Comparison of ENCODE assay signal across 11 cellular contexts in the genomic region with DNA sequence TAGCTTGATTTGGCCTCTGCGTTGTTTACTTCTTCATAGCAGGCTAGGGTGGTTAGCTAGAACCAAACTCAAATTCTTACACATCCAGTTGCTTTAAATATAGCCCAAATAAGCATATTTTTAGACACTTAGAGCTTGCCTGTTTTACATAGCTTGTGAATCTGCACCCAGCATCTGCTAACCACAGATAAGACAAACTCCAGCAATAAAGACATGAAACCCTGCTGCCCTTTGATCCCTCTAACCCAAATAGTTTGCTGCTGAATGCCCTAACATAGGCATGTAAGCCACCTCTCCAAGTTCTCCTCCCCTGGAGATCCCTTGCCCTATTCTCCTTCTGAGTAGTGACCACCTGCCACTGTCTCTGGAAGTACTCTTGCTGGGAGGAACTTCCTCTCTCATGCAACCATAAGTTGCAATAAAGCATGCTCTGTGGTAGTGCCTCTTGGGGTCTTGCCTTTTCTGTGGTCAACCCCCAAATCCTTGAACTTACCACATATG.
DNase-seq lines count a peak whose midpoint lies in the region; ATAC-seq and TF ChIP-seq lines count a peak whose summit lies in the region.
"Had no signal": no experiment of that assay in that cellular context is flagged by ENCODE, and none has a peak within 500 bp of the region (broad histone marks: within the 10 kb centered on the region; RNA-seq: fewer than 3 reads in every experiment).

No MANE protein-coding gene starts in this region.

- H3K9me3 ChIP-seq in adrenal gland (replicated peaks in 1 of 3) (peaks cover 0 to 5% (median 0%) of the 10 kb centered on the region in 3 donors), right cardiac atrium (ENCODE audit: control insufficient read depth, low read length) (no peaks in the 10 kb centered on the region)

- no peak for TF ChIP-seq CTCF in GM20000 (IDR thresholded peaks at IDR 0.05; ENCODE audit: extremely low read depth, missing control alignments)
- TF ChIP-seq CTCF in adrenal gland (IDR thresholded peaks at IDR 0.05), result no peak

- no peaks in the 10 kb centered on the region for H3K4me1 ChIP-seq in adrenal gland (replicated peaks in 1 of 2)
- H3K4me1 ChIP-seq in right cardiac atrium (ENCODE audit: control insufficient read depth, insufficient read depth, low read length), result no peaks in the 10 kb centered on the region

- H3K27me3 ChIP-seq in adrenal gland (no peaks in the 10 kb centered on the region), right cardiac atrium (ENCODE audit: control insufficient read depth, insufficient read depth) (no peaks in the 10 kb centered on the region)

- H3K27ac ChIP-seq in adrenal gland (no peak overlapping the region), right cardiac atrium (ENCODE audit: low read length) (no peak overlapping the region)

- ATAC-seq in GM18498 (IDR thresholded peaks at IDR 0.05; ENCODE audit: unreplicated experiment) (peak; percentile 91), HG03039 (IDR thresholded peaks at IDR 0.05; ENCODE audit: unreplicated experiment) (peak; percentile 95), right cardiac atrium (no peak)
- ATAC-seq: activated naive CD8-positive, alpha-beta T cell treated with anti-CD3 and anti-CD28 coated beads, Interleukin-2, amount 50 U/mL, for 24 hours had no signal

- no peaks in the 10 kb centered on the region for H3K36me3 ChIP-seq in adrenal gland (replicated peaks in 1 of 2)

- 92 to 95% (median 94%) methylated on average over 1 of the region's 1 CpG for WGBS in adrenal gland, 4 donors
- 97% methylated on average over 1 of the region's 1 CpG for WGBS in right cardiac atrium

- intact Hi-C loops in adrenal gland (cut with DNase I) (no loop called here), right cardiac atrium (cut with DNase I) (no loop called here)

- TF ChIP-seq POLR2A in adrenal gland (IDR thresholded peaks at IDR 0.05), result no peak

- H3K4me3 ChIP-seq in adrenal gland (no peak overlapping the region), right cardiac atrium (ENCODE audit: low read length) (no peak overlapping the region)

- DNase-seq in GM20000 (ENCODE audit: low spot score) (peak; percentile 18), NCI-H69 (lab: John Stamatoyannopoulos, UW) (peak; percentile 17), adrenal gland (no peak), right cardiac atrium (no peak), NCI-H1694 treated with DMSO at 0.1 percent for 48 hours (lab: John Stamatoyannopoulos, UW) (no peak), hypothalamus (lab: John Stamatoyannopoulos, UW) (no peak)
- DNase-seq: activated naive CD8-positive, alpha-beta T cell treated with anti-CD3 and anti-CD28 coated beads, Interleukin-2, amount 50 U/mL, for 24 hours; stimulated activated CD4-positive, alpha-beta T cell treated with anti-CD3 and anti-CD28 coated beads, Interleukin-1b, Interleukin-23, amount 100 ng/mL, for 48 hours; substantia nigra had no signal

Comparison
In these comparisons a context has a peak if more than half of its experiments do, and no peak if none do; other contexts are left out.
1. ATAC-seq: peak in GM18498 (single experiment) and HG03039 (single experiment); none in right cardiac atrium (0 of 2).
2. DNase-seq: peak in GM20000 (single experiment) and NCI-H69 (single experiment); none in adrenal gland (0 of 7), right cardiac atrium (0 of 3), NCI-H1694 treated with DMSO at 0.1 percent for 48 hours (single experiment) and hypothalamus (0 of 51).